ENCODE assay signal across 7 cellular contexts in the genomic region with DNA sequence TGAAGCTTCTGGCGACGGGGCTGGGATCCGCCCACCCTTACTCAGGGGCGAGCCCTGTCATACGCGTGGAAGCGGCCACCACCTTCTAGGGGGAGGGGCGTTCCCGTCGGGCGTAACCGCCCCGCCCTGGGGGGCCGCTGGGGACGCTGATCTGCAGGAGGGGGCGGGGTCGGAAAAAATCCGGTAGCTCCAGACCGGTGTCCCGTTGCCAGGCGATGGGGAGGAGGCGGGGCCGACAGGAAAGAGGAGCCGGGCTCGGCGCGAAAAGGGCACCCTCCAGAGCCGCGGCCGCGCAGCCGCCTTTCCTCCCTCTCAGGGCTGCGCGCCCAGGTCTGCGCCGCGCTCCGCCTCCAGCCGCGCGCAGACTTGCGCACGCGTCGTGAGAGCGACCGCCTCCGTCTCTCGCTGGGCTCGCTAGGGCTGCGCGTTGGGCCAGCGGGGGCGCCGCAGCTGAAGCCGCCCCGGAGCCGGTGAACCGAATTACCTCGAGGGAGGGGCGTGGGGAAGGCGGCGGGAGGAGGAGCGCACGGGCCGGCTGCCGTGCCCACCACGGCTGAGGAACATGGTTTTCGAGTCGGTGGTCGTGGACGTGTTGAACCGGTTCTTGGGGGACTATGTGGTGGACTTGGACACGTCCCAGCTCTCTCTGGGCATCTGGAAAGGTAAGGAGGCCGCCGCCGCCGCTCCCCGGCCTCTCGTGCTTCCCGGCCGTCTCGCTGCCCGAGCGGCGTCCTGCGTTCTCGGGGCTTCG. TPM values are rescaled to one million over a fixed set of nuclear protein-coding genes. Genes with fewer than 3 reads are reported as not detected.
DNase-seq lines count a peak whose midpoint lies in the region; ATAC-seq and TF ChIP-seq lines count a peak whose summit lies in the region.

A gene (plus strand): TSS at position 392 of the 751 bp plus-strand sequence. CDS start 171 bp downstream, at position 563.

- H3K9me3 ChIP-seq in ascending aorta: no peaks in the 10 kb centered on the region

- no peaks in the 10 kb centered on the region for H3K36me3 ChIP-seq in ascending aorta

- peaks cover 0 to 15% of the 10 kb centered on the region in 2 donors for H3K4me1 ChIP-seq in ascending aorta

- no peaks in the 10 kb centered on the region for H3K27me3 ChIP-seq in ascending aorta

- TF ChIP-seq CTCF in ascending aorta (IDR thresholded peaks at IDR 0.05): peak in 1 of 3 experiments; percentile 46

- H3K4me3 ChIP-seq in ascending aorta: peak within 1 kb of the TSS; percentile 64 to 90

- peak within 1 kb of the TSS; percentile 78 to 90 for H3K27ac ChIP-seq in ascending aorta

- peak; percentile 58 for ATAC-seq in GM18499 (IDR thresholded peaks at IDR 0.05; ENCODE audit: insufficient read depth, unreplicated experiment)
- ATAC-seq in HG02943 (IDR thresholded peaks at IDR 0.05; ENCODE audit: low read depth, unreplicated experiment): peak; percentile 83

- DNase-seq in NCI-H187 (lab: John Stamatoyannopoulos, UW): peak; percentile 72 to 93
- peak; percentile 82 to 95 (median 90) for DNase-seq in T-helper 2 cell
- DNase-seq in ascending aorta (ENCODE audit: low spot score in 2 of 2): peak; percentile 78 to 97
- peak; percentile 92 for DNase-seq in hepatic stellate cell (ENCODE audit: low spot score)
- peak; percentile 96 for DNase-seq in retina

- intact Hi-C loops in ascending aorta (cut with DNase I): loop anchor here (2.0 to 10.0 kb wide), 5 partner anchors 39 to 1283 kb away; a partner anchor contains a TSS

RNA-seq across cellular contexts. Expression of the gene that starts here (rescaled TPM):
- total RNA-seq in ascending aorta: 18.8 TPM

Comparison
In these comparisons a context has a peak if more than half of its experiments do, and no peak if none do; other contexts are left out.
1. Peak in every context shown above with its lines: DNase-seq, ATAC-seq, H3K4me3 ChIP-seq and H3K27ac ChIP-seq.